16 cellular contexts compared by ENCODE assay signal in genomic region chr11:99531468-99531867, GRCh38.
DNase-seq lines count a peak whose midpoint lies in the region; ATAC-seq lines count a peak whose summit lies in the region.
"Had no signal": no experiment of that assay in that cellular context is flagged by ENCODE, and none has a peak within 500 bp of the region (broad histone marks: within the 10 kb centered on the region; RNA-seq: fewer than 3 reads in every experiment).

No MANE protein-coding gene starts in this region.

- no peak overlapping the region for H3K4me2 ChIP-seq in neuronal stem cell (ENCODE audit: insufficient read depth, low read length, poor library complexity, severe bottlenecking)
- H3K4me2 ChIP-seq: A549; BLaER1 treated with 17β-estradiol and CSF1 and Interleukin-3, amounts not matched to agents 10 nM and 100 nM had no signal

- no peaks in the 10 kb centered on the region for H3K79me1 ChIP-seq in neuronal stem cell (ENCODE audit: low read depth, low read length)

- no peaks in the 10 kb centered on the region for H3K36me3 ChIP-seq in neuronal stem cell (replicated peaks in 1 of 2; ENCODE audit: control insufficient read depth in 2 of 2, insufficient read depth in 2 of 2, low read length in 2 of 2)
- H3K36me3 ChIP-seq: BLaER1 treated with 17β-estradiol and CSF1 and Interleukin-3, amounts not matched to agents 10 nM and 100 nM had no signal

- H2BK15ac ChIP-seq in neuronal stem cell (ENCODE audit: low read length), result no peak overlapping the region

- H2BK12ac ChIP-seq in neuronal stem cell (ENCODE audit: low read length), result no peak overlapping the region

- DNase-seq in Right ventricle myocardium inferior (ENCODE audit: missing footprints) (peak; percentile 25), left cardiac atrium (no peak), neuronal stem cell (ENCODE audit: low spot score) (no peak), iPS-NIHi11 (ENCODE audit: low spot score) (no peak), NCI-H345 treated with DMSO at 0.1 percent for 48 hours (lab: John Stamatoyannopoulos, UW; ENCODE audit: unreplicated experiment) (no peak)
- DNase-seq: AML-193; Caco-2; Calu3; CD4-positive, alpha-beta T cell; CD8-positive, alpha-beta T cell; DMS79 treated with DMSO at 0.1 percent for 48 hours; GF-D8 had no signal

- H3K4me1 ChIP-seq in neuronal stem cell (ENCODE audit: control insufficient read depth in 2 of 2, insufficient read depth in 1 of 2, low read depth in 1 of 2, low read length in 2 of 2), result no peaks in the 10 kb centered on the region
- H3K4me1 ChIP-seq: BLaER1 treated with 17β-estradiol and CSF1 and Interleukin-3, amounts not matched to agents 10 nM and 100 nM; Caco-2 had no signal

- H4K91ac ChIP-seq in neuronal stem cell (ENCODE audit: low read depth, low read length, poor library complexity), result no peak overlapping the region

- no peak overlapping the region for H2AK5ac ChIP-seq in neuronal stem cell (ENCODE audit: low read depth, low read length)

- no peak for ATAC-seq in Right ventricle myocardium inferior
- ATAC-seq in left cardiac atrium, result no peak
- ATAC-seq: A549; CD8-positive, alpha-beta T cell had no signal

- no peak overlapping the region for H2AFZ ChIP-seq in neuronal stem cell (ENCODE audit: low read length)

- H2BK120ac ChIP-seq in neuronal stem cell (ENCODE audit: low read depth, low read length), result no peak overlapping the region

- H4K8ac ChIP-seq in neuronal stem cell (ENCODE audit: low read depth, low read length), result no peak overlapping the region

- H3K4me3 ChIP-seq in neuronal stem cell (ENCODE audit: low read length in 2 of 2), result no peak overlapping the region
- H3K4me3 ChIP-seq: A549; BLaER1 treated with 17β-estradiol and CSF1 and Interleukin-3, amounts not matched to agents 10 nM and 100 nM had no signal

- no CpG with 5 or more reads among the region's 13 CpGs for WGBS in neuronal stem cell (ENCODE audit: extremely low coverage in 2 of 2, insufficient read length in 2 of 2, insufficient replicate concordance in 1 of 2), 2 donors

- no peak overlapping the region for H3K9ac ChIP-seq in neuronal stem cell (ENCODE audit: low read depth, low read length, poor library complexity)
- H3K9ac ChIP-seq: BLaER1 treated with 17β-estradiol and CSF1 and Interleukin-3, amounts not matched to agents 10 nM and 100 nM had no signal

- no peaks in the 10 kb centered on the region for H3K9me3 ChIP-seq in neuronal stem cell (replicated peaks in 1 of 2; ENCODE audit: control insufficient read depth in 2 of 2, insufficient read depth in 1 of 2, low read depth in 1 of 2, low read length in 2 of 2)
- H3K9me3 ChIP-seq: A549, Caco-2 had no signal

- H3K18ac ChIP-seq in neuronal stem cell (ENCODE audit: low read length), result no peak overlapping the region

- intact Hi-C loops in Right ventricle myocardium inferior (cut with DNase I), result no loop called here
- intact Hi-C loops in left cardiac atrium (cut with DNase I), result no loop called here

- no peak overlapping the region for H3K27ac ChIP-seq in neuronal stem cell (replicated peaks; ENCODE audit: low read length)
- H3K27ac ChIP-seq: 22Rv1; A549; BLaER1 treated with 17β-estradiol and CSF1 and Interleukin-3, amounts not matched to agents 10 nM and 100 nM; C4-2B had no signal

- peak overlapping the region; percentile 85 for H3K23ac ChIP-seq in neuronal stem cell (ENCODE audit: low read depth, low read length, poor library complexity)

- no peak overlapping the region for H3K4ac ChIP-seq in neuronal stem cell (ENCODE audit: low read length)

- H3K14ac ChIP-seq in neuronal stem cell (ENCODE audit: low read length), result no peak overlapping the region

- no peak overlapping the region for H2BK5ac ChIP-seq in neuronal stem cell (ENCODE audit: low read length)

- H3K27me3 ChIP-seq in neuronal stem cell (ENCODE audit: control insufficient read depth in 3 of 3, insufficient read depth in 3 of 3, low read depth in 1 of 3, low read length in 3 of 3), result no peaks in the 10 kb centered on the region
- H3K27me3 ChIP-seq: BLaER1 treated with 17β-estradiol and CSF1 and Interleukin-3, amounts not matched to agents 10 nM and 100 nM had no signal
